Comparison of ENCODE assay signal across 19 cellular contexts in the genomic region with DNA sequence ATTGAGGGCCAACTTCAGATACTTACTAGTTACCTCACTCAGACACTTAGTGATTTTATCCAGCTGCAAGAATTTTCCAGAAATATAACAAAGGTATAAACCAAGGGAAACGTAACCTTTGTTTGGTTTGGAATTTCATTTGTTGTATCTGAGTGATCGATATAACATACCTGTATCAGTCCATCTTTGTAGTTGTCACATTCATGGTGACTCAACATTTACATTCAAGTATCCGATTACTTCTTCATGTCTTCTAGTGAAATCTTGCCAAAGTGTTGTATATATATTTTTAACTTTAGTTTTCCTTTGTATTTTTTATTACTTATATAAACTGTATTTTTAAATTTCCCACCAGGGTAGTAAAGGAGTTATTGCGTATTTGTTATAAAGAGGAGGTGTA. TPM values are rescaled to one million over a fixed set of nuclear protein-coding genes. Genes with fewer than 3 reads are reported as not detected.
DNase-seq lines count a peak whose midpoint lies in the region; ATAC-seq, FAIRE-seq and TF ChIP-seq lines count a peak whose summit lies in the region.
"Had no signal": no experiment of that assay in that cellular context is flagged by ENCODE, and none has a peak within 500 bp of the region (broad histone marks: within the 10 kb centered on the region; RNA-seq: fewer than 3 reads in every experiment).

No MANE protein-coding gene starts in this region.

- FAIRE-seq in colon (lab: Jason Lieb, UNC) = peak; percentile 51
- FAIRE-seq: GM12878 had no signal

- peak overlapping the region; percentile 43 for H3K27ac Mint-ChIP-seq in activated CD4-positive, alpha-beta T cell treated with anti-CD3 and anti-CD28 coated beads for 36 hours
- H3K27ac Mint-ChIP-seq in activated CD4-positive, alpha-beta T cell treated with anti-CD3 and anti-CD28 coated beads, Interleukin-2, amount 10 ng/mL, durations not matched to agents 24 days and 14 days = no peak overlapping the region
- H3K27ac Mint-ChIP-seq in stimulated activated naive B cell treated with anti-CD40 and anti-IgM and Interleukin-4, amounts not matched to agents 10 μg/mL and 1 μg/mL and 100 μg/mL, for 72 hours = peak overlapping the region; percentile 95
- H3K27ac Mint-ChIP-seq: CD14-positive monocyte; CD4-positive, alpha-beta memory T cell had no signal

- H3K27me3 ChIP-seq in OCI-LY3 (ENCODE audit: low read depth, low read length) = no peaks in the 10 kb centered on the region
- H3K27me3 ChIP-seq: BLaER1 had no signal

- ATAC-seq in activated CD4-positive, alpha-beta T cell treated with anti-CD3 and anti-CD28 coated beads for 36 hours = no peak
- no peak for ATAC-seq in stimulated activated naive B cell treated with anti-CD40 and anti-IgM and Interleukin-4, amounts not matched to agents 10 μg/mL and 1 μg/mL and 100 μg/mL, for 72 hours (replicated peaks)
- ATAC-seq: GM12878 had no signal

- no peaks in the 10 kb centered on the region for H3K27me3 Mint-ChIP-seq in activated CD4-positive, alpha-beta T cell treated with anti-CD3 and anti-CD28 coated beads for 36 hours
- H3K27me3 Mint-ChIP-seq in activated CD4-positive, alpha-beta T cell treated with anti-CD3 and anti-CD28 coated beads, Interleukin-2, amount 10 ng/mL, durations not matched to agents 24 days and 14 days = no peaks in the 10 kb centered on the region
- no peaks in the 10 kb centered on the region for H3K27me3 Mint-ChIP-seq in stimulated activated naive B cell treated with anti-CD40 and anti-IgM and Interleukin-4, amounts not matched to agents 10 μg/mL and 1 μg/mL and 100 μg/mL, for 72 hours
- H3K27me3 Mint-ChIP-seq: CD4-positive, alpha-beta memory T cell had no signal

- H3K79me2 ChIP-seq in OCI-LY3 (ENCODE audit: low read length) = no peaks in the 10 kb centered on the region

- TF ChIP-seq CTCF in OCI-LY3 (IDR thresholded peaks at IDR 0.05; ENCODE audit: low read depth, low read length) = no peak

- no peaks in the 10 kb centered on the region for H3K36me3 Mint-ChIP-seq in activated CD4-positive, alpha-beta T cell treated with anti-CD3 and anti-CD28 coated beads for 36 hours (ENCODE audit: low read depth)
- no peaks in the 10 kb centered on the region for H3K36me3 Mint-ChIP-seq in activated CD4-positive, alpha-beta T cell treated with anti-CD3 and anti-CD28 coated beads, Interleukin-2, amount 10 ng/mL, durations not matched to agents 24 days and 14 days (ENCODE audit: low read depth)
- peaks cover 0 to 5% of the 10 kb centered on the region in 2 donors for H3K36me3 Mint-ChIP-seq in stimulated activated naive B cell treated with anti-CD40 and anti-IgM and Interleukin-4, amounts not matched to agents 10 μg/mL and 1 μg/mL and 100 μg/mL, for 72 hours
- H3K36me3 Mint-ChIP-seq: CD14-positive monocyte; CD4-positive, alpha-beta memory T cell had no signal

- peak overlapping the region; percentile 92 for H3K27ac ChIP-seq in OCI-LY3 (ENCODE audit: low read length)
- H3K27ac ChIP-seq: BLaER1, GM23248, HL-60 had no signal

- H2AFZ ChIP-seq in OCI-LY3 (ENCODE audit: low read depth, low read length) = no peak overlapping the region
- H2AFZ ChIP-seq: GM23248 had no signal

- H3K4me1 Mint-ChIP-seq in activated CD4-positive, alpha-beta T cell treated with anti-CD3 and anti-CD28 coated beads for 36 hours = peaks cover 26% of the 10 kb centered on the region
- peaks cover 16% of the 10 kb centered on the region for H3K4me1 Mint-ChIP-seq in activated CD4-positive, alpha-beta T cell treated with anti-CD3 and anti-CD28 coated beads, Interleukin-2, amount 10 ng/mL, durations not matched to agents 24 days and 14 days
- H3K4me1 Mint-ChIP-seq in stimulated activated naive B cell treated with anti-CD40 and anti-IgM and Interleukin-4, amounts not matched to agents 10 μg/mL and 1 μg/mL and 100 μg/mL, for 72 hours = peaks cover 41 to 48% of the 10 kb centered on the region in 2 donors

- intact Hi-C loops in activated CD4-positive, alpha-beta T cell treated with anti-CD3 and anti-CD28 coated beads for 36 hours (cut with DNase I, micrococcal nuclease) = no loop called here
- intact Hi-C loops in activated CD4-positive, alpha-beta T cell treated with anti-CD3 and anti-CD28 coated beads, Interleukin-2, amount 10 ng/mL, durations not matched to agents 24 days and 14 days (cut with micrococcal nuclease) = no loop called here

- peak overlapping the region; percentile 57; the same call in 1 of the 2 replicates for H3K4me2 ChIP-seq in OCI-LY3 (ENCODE audit: low read length)
- H3K4me2 ChIP-seq: BLaER1 had no signal

- H3K9me3 Mint-ChIP-seq in activated CD4-positive, alpha-beta T cell treated with anti-CD3 and anti-CD28 coated beads for 36 hours (ENCODE audit: low read depth) = no peaks in the 10 kb centered on the region
- H3K9me3 Mint-ChIP-seq in activated CD4-positive, alpha-beta T cell treated with anti-CD3 and anti-CD28 coated beads, Interleukin-2, amount 10 ng/mL, durations not matched to agents 24 days and 14 days = peaks cover 4% of the 10 kb centered on the region
- peaks cover 0 to 5% of the 10 kb centered on the region in 2 donors for H3K9me3 Mint-ChIP-seq in stimulated activated naive B cell treated with anti-CD40 and anti-IgM and Interleukin-4, amounts not matched to agents 10 μg/mL and 1 μg/mL and 100 μg/mL, for 72 hours
- H3K9me3 Mint-ChIP-seq: CD14-positive monocyte; CD4-positive, alpha-beta memory T cell had no signal

- POLR2A ChIA-PET in activated CD4-positive, alpha-beta T cell treated with anti-CD3 and anti-CD28 coated beads for 36 hours (lab: Charles Lee) = no interaction called here

- no peak overlapping the region for H3K4me3 Mint-ChIP-seq in activated CD4-positive, alpha-beta T cell treated with anti-CD3 and anti-CD28 coated beads for 36 hours
- H3K4me3 Mint-ChIP-seq in activated CD4-positive, alpha-beta T cell treated with anti-CD3 and anti-CD28 coated beads, Interleukin-2, amount 10 ng/mL, durations not matched to agents 24 days and 14 days = no peak overlapping the region
- H3K4me3 Mint-ChIP-seq in stimulated activated naive B cell treated with anti-CD40 and anti-IgM and Interleukin-4, amounts not matched to agents 10 μg/mL and 1 μg/mL and 100 μg/mL, for 72 hours = no peak overlapping the region
- H3K4me3 Mint-ChIP-seq: CD14-positive monocyte; CD4-positive, alpha-beta memory T cell had no signal

- CTCF ChIA-PET in activated CD4-positive, alpha-beta T cell treated with anti-CD3 and anti-CD28 coated beads for 36 hours (lab: Charles Lee) = interaction anchor here (0.6 to 1.4 kb wide), 3 partner anchors 21 to 43 kb away, joined by 3 read pairs; no protein-coding TSS in a partner anchor

- no peak overlapping the region for H3K9ac ChIP-seq in OCI-LY3 (ENCODE audit: low read length)
- H3K9ac ChIP-seq: BLaER1, GM23248 had no signal

- H3K9me3 ChIP-seq in OCI-LY3 (ENCODE audit: insufficient read depth, low read length) = no peaks in the 10 kb centered on the region
- H3K9me3 ChIP-seq: HAP-1 had no signal

- no peak overlapping the region for H3K4me3 ChIP-seq in OCI-LY3 (ENCODE audit: low read length)
- H3K4me3 ChIP-seq: BLaER1, GM12878, GM23248, HAP-1 had no signal

- no peaks in the 10 kb centered on the region for H4K20me1 ChIP-seq in OCI-LY3 (ENCODE audit: insufficient read depth, low read length)
- H4K20me1 ChIP-seq: BLaER1 had no signal

- H3K36me3 ChIP-seq in OCI-LY3 (replicated peaks; ENCODE audit: low read depth, low read length) = no peaks in the 10 kb centered on the region
- H3K36me3 ChIP-seq: BLaER1, HAP-1 had no signal

- H3K4me1 ChIP-seq in OCI-LY3 (ENCODE audit: low read length) = peaks cover 81% of the 10 kb centered on the region
- H3K4me1 ChIP-seq: HAP-1 had no signal

- no peak for DNase-seq in activated CD4-positive, alpha-beta T cell treated with anti-CD3 and anti-CD28 coated beads for 36 hours
- DNase-seq in activated CD4-positive, alpha-beta T cell treated with anti-CD3 and anti-CD28 coated beads, Interleukin-2, amount 10 ng/mL, durations not matched to agents 24 days and 14 days = no peak
- DNase-seq in stimulated activated naive B cell treated with anti-CD40 and anti-IgM and Interleukin-4, amounts not matched to agents 10 μg/mL and 1 μg/mL and 100 μg/mL, for 72 hours = no peak
- DNase-seq in SHP77 (lab: John Stamatoyannopoulos, UW) = no peak
- DNase-seq in NK-92 (lab: John Stamatoyannopoulos, UW; ENCODE audit: unreplicated experiment) = no peak
- no peak for DNase-seq in activated T-cell treated with anti-CD3 and anti-CD28 coated beads for 4 hours
- DNase-seq: 8988T; CD4-positive, alpha-beta memory T cell; DMS153; DND-41; EL; GM23248 had no signal

RNA-seq across cellular contexts. Expression of a gene that starts 16.9 kb away (rescaled TPM):
- 10 to 100 TPM; 71.3 to 85.9 TPM for total RNA-seq in activated CD4-positive, alpha-beta T cell treated with anti-CD3 and anti-CD28 coated beads for 36 hours
- total RNA-seq in activated CD4-positive, alpha-beta T cell treated with anti-CD3 and anti-CD28 coated beads, Interleukin-2, amount 10 ng/mL, durations not matched to agents 24 days and 14 days = 94.6 and 119 TPM in 2 replicates
